31 cellular contexts compared by ENCODE assay signal in the genomic region with DNA sequence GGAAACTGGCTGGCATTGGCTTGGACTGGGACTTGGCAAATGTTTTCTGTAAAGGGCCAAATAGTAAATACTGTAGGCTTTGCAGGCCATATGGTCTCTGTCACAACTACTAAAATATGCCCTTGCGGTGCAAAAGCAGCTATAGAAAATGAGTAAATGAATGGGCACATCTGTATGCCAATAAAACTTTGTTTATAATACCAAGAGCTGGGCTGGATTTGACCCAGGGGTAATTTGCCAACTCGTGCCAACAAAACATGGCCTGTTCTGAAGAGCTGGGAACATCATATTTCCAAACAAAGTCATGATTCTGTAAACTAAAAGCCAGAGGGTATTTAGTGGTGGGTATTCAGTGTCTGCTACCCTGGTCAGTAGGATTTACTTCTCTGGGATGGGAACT.
"Had no signal": no experiment of that assay in that cellular context is flagged by ENCODE, and none has a peak within 500 bp of the region (broad histone marks: within the 10 kb centered on the region; RNA-seq: fewer than 3 reads in every experiment).

No MANE protein-coding gene starts in this region.

- H3K4me1 Mint-ChIP-seq: activated B cell treated with CpG ODN at 0.5 μM for 24 hours; activated CD4-positive, alpha-beta T cell treated with anti-CD3 and anti-CD28 coated beads, Interleukin-2, amount 10 ng/mL, durations not matched to agents 24 days and 14 days; activated naive CD8-positive, alpha-beta T cell treated with anti-CD3 and anti-CD28 coated beads for 36 hours had no signal

- DNase-seq: activated B cell treated with CpG ODN at 0.5 μM for 24 hours; activated CD4-positive, alpha-beta memory T cell treated with anti-CD3 and anti-CD28 coated beads for 36 hours; activated CD4-positive, alpha-beta T cell treated with anti-CD3 and anti-CD28 coated beads for 4 hours; activated CD4-positive, alpha-beta T cell treated with anti-CD3 and anti-CD28 coated beads, Interleukin-2, amount 10 ng/mL, durations not matched to agents 24 days and 14 days; activated CD4-positive, alpha-beta T cell treated with anti-CD3 and anti-CD28 coated beads, Interleukin-2, amount 50 U/mL, for 1 hour; activated CD4-positive, alpha-beta T cell treated with anti-CD3 and anti-CD28 coated beads, Interleukin-2, amount 50 U/mL, for 4 hours; activated CD4-positive, CD25-positive, alpha-beta regulatory T cell treated with anti-CD3 and anti-CD28 coated beads, Interleukin-2, amount 50 U/mL, for 72 hours; activated CD8-positive, alpha-beta memory T cell treated with anti-CD3 and anti-CD28 coated beads, Interleukin-2, amount 50 U/mL, for 4 hours; activated CD8-positive, alpha-beta T cell treated with anti-CD3 and anti-CD28 coated beads for 36 hours; activated effector memory CD4-positive, alpha-beta T cell treated with anti-CD3 and anti-CD28 coated beads, Interleukin-2, amount 50 U/mL, for 16 hours; activated gamma-delta T cell treated with Interleukin-2 at 50 U/mL for 16 hours; activated naive CD4-positive, alpha-beta T cell; activated naive CD4-positive, alpha-beta T cell treated with anti-CD3 and anti-CD28 coated beads for 36 hours; activated naive CD4-positive, alpha-beta T cell treated with anti-CD3 and anti-CD28 coated beads, Interleukin-2, amount 50 U/mL, for 16 hours; activated naive CD8-positive, alpha-beta T cell treated with anti-CD3 and anti-CD28 coated beads for 36 hours; activated T-cell treated with anti-CD3 and anti-CD28 coated beads for 4 hours; activated T-cell treated with anti-CD3 and anti-CD28 coated beads, Interleukin-2, amount 50 U/mL, for 1 hour; activated T-cell treated with anti-CD3 and anti-CD28 coated beads, Interleukin-2, amount 50 U/mL, for 4 hours; activated T-cell treated with anti-CD3 and anti-CD28 coated beads, Interleukin-2, amount 50 U/mL, for 72 hours; adrenal gland; amniotic stem cell; aorta; body of pancreas; brain microvascular endothelial cell; central memory CD4-positive, alpha-beta T cell; T-helper 2 cell; T-helper 9 cell had no signal

- H3K9me3 ChIP-seq: adrenal gland, body of pancreas had no signal

- ATAC-seq: activated CD8-positive, alpha-beta T cell treated with anti-CD3 and anti-CD28 coated beads for 36 hours; activated naive CD4-positive, alpha-beta T cell treated with anti-CD3 and anti-CD28 coated beads, Interleukin-2, amount 50 U/mL, for 72 hours; activated T-cell treated with anti-CD3 and anti-CD28 coated beads, Interleukin-2, amount 50 U/mL, for 4 hours; activated T-cell treated with anti-CD3 and anti-CD28 coated beads, Interleukin-2, amount 50 U/mL, for 72 hours; body of pancreas had no signal

- H3K27me3 ChIP-seq: adrenal gland, body of pancreas, brain microvascular endothelial cell, breast epithelium had no signal

- H3K36me3 ChIP-seq: adrenal gland, brain microvascular endothelial cell, breast epithelium had no signal

- H3K9me3 Mint-ChIP-seq: activated CD4-positive, alpha-beta T cell treated with anti-CD3 and anti-CD28 coated beads, Interleukin-2, amount 10 ng/mL, durations not matched to agents 24 days and 14 days; activated CD8-positive, alpha-beta T cell treated with anti-CD3 and anti-CD28 coated beads for 36 hours; activated naive CD8-positive, alpha-beta T cell treated with anti-CD3 and anti-CD28 coated beads for 36 hours; activated T-cell treated with anti-CD3 and anti-CD28 coated beads, Interleukin-2, amount 50 U/mL, for 72 hours; T-helper 1 cell treated with Interleukin-12 subunit alpha and Interleukin-12 subunit beta and Interleukin-4 antibody, amounts not matched to agents 30 μg/mL and 1 μg/mL, for 36 hours; T-helper 2 cell treated with Interferon-gamma antibody and Interleukin-4, amounts not matched to agents 5 μg/mL and 100 μg/mL, for 36 hours had no signal

- H3K27me3 Mint-ChIP-seq: activated B cell treated with CpG ODN at 0.5 μM for 24 hours; activated CD4-positive, alpha-beta T cell treated with anti-CD3 and anti-CD28 coated beads, Interleukin-2, amount 10 ng/mL, durations not matched to agents 24 days and 14 days; activated CD8-positive, alpha-beta T cell treated with anti-CD3 and anti-CD28 coated beads for 36 hours; activated naive CD8-positive, alpha-beta T cell treated with anti-CD3 and anti-CD28 coated beads for 36 hours had no signal

- H3K36me3 Mint-ChIP-seq: activated CD4-positive, alpha-beta memory T cell treated with anti-CD3 and anti-CD28 coated beads for 36 hours; activated naive CD4-positive, alpha-beta T cell treated with anti-CD3 and anti-CD28 coated beads, Interleukin-2, amount 50 U/mL, for 72 hours; activated naive CD8-positive, alpha-beta T cell treated with anti-CD3 and anti-CD28 coated beads for 36 hours had no signal

- H3K27ac Mint-ChIP-seq: activated B cell treated with CpG ODN at 0.5 μM for 24 hours; activated CD4-positive, alpha-beta memory T cell treated with anti-CD3 and anti-CD28 coated beads for 36 hours; activated CD4-positive, alpha-beta T cell treated with anti-CD3 and anti-CD28 coated beads, Interleukin-2, amount 10 ng/mL, durations not matched to agents 24 days and 14 days; activated CD8-positive, alpha-beta T cell treated with anti-CD3 and anti-CD28 coated beads for 36 hours; activated naive CD4-positive, alpha-beta T cell treated with anti-CD3 and anti-CD28 coated beads for 36 hours; activated naive CD4-positive, alpha-beta T cell treated with anti-CD3 and anti-CD28 coated beads, Interleukin-2, amount 50 U/mL, for 72 hours; activated naive CD8-positive, alpha-beta T cell treated with anti-CD3 and anti-CD28 coated beads for 36 hours; activated T-cell treated with anti-CD3 and anti-CD28 coated beads, Interleukin-2, amount 50 U/mL, for 72 hours; T-helper 1 cell treated with Interleukin-12 subunit alpha and Interleukin-12 subunit beta and Interleukin-4 antibody, amounts not matched to agents 30 μg/mL and 1 μg/mL, for 36 hours; T-helper 2 cell treated with Interferon-gamma antibody and Interleukin-4, amounts not matched to agents 5 μg/mL and 100 μg/mL, for 36 hours had no signal

- H3K4me3 Mint-ChIP-seq: activated B cell treated with CpG ODN at 0.5 μM for 24 hours; activated CD4-positive, alpha-beta memory T cell treated with anti-CD3 and anti-CD28 coated beads for 36 hours; activated CD4-positive, alpha-beta T cell treated with anti-CD3 and anti-CD28 coated beads, Interleukin-2, amount 10 ng/mL, durations not matched to agents 24 days and 14 days; activated CD8-positive, alpha-beta T cell treated with anti-CD3 and anti-CD28 coated beads for 36 hours; activated naive CD4-positive, alpha-beta T cell treated with anti-CD3 and anti-CD28 coated beads for 36 hours; activated naive CD8-positive, alpha-beta T cell treated with anti-CD3 and anti-CD28 coated beads for 36 hours; activated T-cell treated with anti-CD3 and anti-CD28 coated beads, Interleukin-2, amount 50 U/mL, for 4 hours; activated T-cell treated with anti-CD3 and anti-CD28 coated beads, Interleukin-2, amount 50 U/mL, for 72 hours; T-helper 1 cell treated with Interleukin-12 subunit alpha and Interleukin-12 subunit beta and Interleukin-4 antibody, amounts not matched to agents 30 μg/mL and 1 μg/mL, for 36 hours; T-helper 2 cell treated with Interferon-gamma antibody and Interleukin-4, amounts not matched to agents 5 μg/mL and 100 μg/mL, for 36 hours had no signal

- H3K4me3 ChIP-seq: adrenal gland, body of pancreas, breast epithelium had no signal
